Comparison of ENCODE assay signal across 15 cellular contexts in genomic region chr5:1670342-1670741, GRCh38.
DNase-seq lines count a peak whose midpoint lies in the region; ATAC-seq and TF ChIP-seq lines count a peak whose summit lies in the region.
"Had no signal": no experiment of that assay in that cellular context is flagged by ENCODE, and none has a peak within 500 bp of the region (broad histone marks: within the 10 kb centered on the region; RNA-seq: fewer than 3 reads in every experiment).

No MANE protein-coding gene starts in this region.

- ATAC-seq in foreskin keratinocyte = peak; percentile 66
- no peak for ATAC-seq in GM19351 (IDR thresholded peaks at IDR 0.05; ENCODE audit: unreplicated experiment)
- no peak for ATAC-seq in left colon
- ATAC-seq: HCT116, T-helper 17 cell had no signal

- H3K9me2 ChIP-seq in GM23248 (ENCODE audit: insufficient read depth) = no peaks in the 10 kb centered on the region

- no peaks in the 10 kb centered on the region for H3K79me2 ChIP-seq in GM23248 (ENCODE audit: insufficient read depth)

- no peak overlapping the region for H3K9ac ChIP-seq in GM23248

- 6 to 18% methylated on average over 2 of the region's 2 CpGs for WGBS in GM23248 (ENCODE audit: low coverage in 1 of 2, low lambda C conversion rate in 2 of 2, missing lambda C conversion rate in 2 of 2), 2 experiments

- H3K36me3 ChIP-seq in GM23248 (ENCODE audit: low read depth) = no peaks in the 10 kb centered on the region
- H3K36me3 ChIP-seq: left ventricle myocardium inferior had no signal

- intact Hi-C loops in left colon (cut with DNase I, micrococcal nuclease) = no loop called here

- H3K4me3 ChIP-seq in GM23248 = no peak overlapping the region
- H3K4me3 ChIP-seq: coronary artery, left ventricle myocardium inferior had no signal

- H4K20me1 ChIP-seq in GM23248 (ENCODE audit: insufficient read depth) = no peaks in the 10 kb centered on the region

- H3K27ac ChIP-seq in GM23248 (no peak overlapping the region), foreskin keratinocyte (no peak overlapping the region)
- H3K27ac ChIP-seq: coronary artery, left ventricle myocardium inferior had no signal

- no peak for TF ChIP-seq CTCF in foreskin keratinocyte (conservative IDR thresholded peaks at IDR 0.05)

- no peak overlapping the region for H2AFZ ChIP-seq in GM23248

- H3K27me3 ChIP-seq in GM23248 (replicated peaks; ENCODE audit: insufficient read depth) = peaks cover 41% of the 10 kb centered on the region
- H3K27me3 ChIP-seq in foreskin keratinocyte = peaks cover 35% of the 10 kb centered on the region

- H3F3A ChIP-seq in GM23248 (ENCODE audit: insufficient read depth) = peaks cover 7% of the 10 kb centered on the region; the same call in 1 of the 2 replicates

- no peaks in the 10 kb centered on the region for H3K9me3 ChIP-seq in GM23248 (ENCODE audit: low read depth)

- H3K4me1 ChIP-seq in GM23248 (ENCODE audit: insufficient read depth) (no peaks in the 10 kb centered on the region), foreskin keratinocyte (no peaks in the 10 kb centered on the region)

- peak; percentile 47 for DNase-seq in activated CD4-positive, alpha-beta T cell treated with anti-CD3 and anti-CD28 coated beads for 48 hours
- DNase-seq in activated CD4-positive, alpha-beta T cell treated with anti-CD3 and anti-CD28 coated beads, Interleukin-2, amount 50 U/mL, for 1 hour = no peak
- DNase-seq in GM23248 (peak; percentile 68), RPMI7951 (ENCODE audit: low read depth) (peak; percentile 13), foreskin keratinocyte (peak; percentile 56 to 63), retina (no peak), left colon (no peak)
- DNase-seq: CD8-positive, alpha-beta memory T cell; erythroblast; left ventricle myocardium inferior; stimulated activated CD4-positive, alpha-beta T cell treated with anti-CD3 and anti-CD28 coated beads, Interleukin-15, amount 100 ng/mL, for 24 hours; T-helper 17 cell had no signal

- in situ Hi-C loops in GM23248 (cut with MboI) = no loop called here

- H3K4me2 ChIP-seq in GM23248 (ENCODE audit: unreplicated experiment) = no peak overlapping the region

Comparison
In these comparisons a context has a peak if more than half of its experiments do, and no peak if none do; other contexts are left out.
1. DNase-seq: peak in activated CD4-positive, alpha-beta T cell treated with anti-CD3 and anti-CD28 coated beads for 48 hours (single experiment), GM23248 (single experiment), RPMI7951 (single experiment) and foreskin keratinocyte (2 of 2); none in activated CD4-positive, alpha-beta T cell treated with anti-CD3 and anti-CD28 coated beads, Interleukin-2, amount 50 U/mL, for 1 hour (single experiment), retina (single experiment) and left colon (0 of 2).